ENCODE assay signal across 14 cellular contexts in the genomic region with DNA sequence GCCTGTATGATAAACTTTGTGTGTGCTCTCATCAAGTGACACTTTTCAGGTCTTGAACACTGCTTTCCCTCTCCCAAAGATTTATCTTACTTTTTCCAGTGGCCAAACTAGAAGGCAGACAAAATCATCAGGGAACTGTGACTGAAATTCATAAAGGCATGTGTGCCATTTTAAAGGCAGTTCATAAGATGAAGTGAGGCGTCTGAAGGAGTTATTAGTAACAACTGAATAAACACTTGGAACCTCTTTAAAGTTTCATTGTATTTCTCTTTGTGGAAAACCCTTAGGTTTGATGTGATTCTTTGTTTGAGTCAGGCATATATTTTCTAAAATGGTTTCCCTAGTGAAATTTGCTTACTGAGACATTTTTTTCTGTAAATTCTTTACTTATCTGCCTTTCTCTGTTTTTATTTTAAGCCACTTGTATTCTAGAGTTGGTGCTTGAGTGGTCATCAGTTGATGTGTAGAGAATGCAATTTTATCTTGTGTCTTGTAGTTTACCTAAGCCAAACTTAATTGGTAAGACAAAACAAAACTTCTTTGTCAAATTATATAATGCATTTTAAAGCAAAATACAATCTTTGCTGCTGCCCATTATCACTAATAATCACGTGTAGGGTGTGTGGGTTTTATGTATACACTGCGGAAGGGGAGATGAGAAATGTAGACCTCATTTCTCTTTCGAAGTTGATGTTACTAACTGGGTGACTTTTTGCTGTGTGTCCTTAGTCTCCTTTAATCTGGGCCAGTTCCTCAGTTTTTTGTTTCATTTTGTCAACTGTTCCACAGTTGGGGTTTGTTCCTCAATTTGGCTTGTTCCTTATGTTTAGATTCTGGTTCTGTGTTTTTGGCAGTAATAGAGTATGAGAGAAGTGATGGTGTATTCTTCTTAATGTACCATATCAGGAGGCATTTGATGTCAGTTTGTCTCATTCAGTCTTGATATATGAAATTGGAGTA. TPM values are rescaled to one million over a fixed set of nuclear protein-coding genes. Genes with fewer than 3 reads are reported as not detected.
DNase-seq lines count a peak whose midpoint lies in the region; ATAC-seq and TF ChIP-seq lines count a peak whose summit lies in the region.
"Had no signal": no experiment of that assay in that cellular context is flagged by ENCODE, and none has a peak within 500 bp of the region (broad histone marks: within the 10 kb centered on the region; RNA-seq: fewer than 3 reads in every experiment).

No MANE protein-coding gene starts in this region.

- H3K4me3 Mint-ChIP-seq in WTC11 (no peak overlapping the region), nephron (no peak overlapping the region)
- H3K4me3 Mint-ChIP-seq: activated T-cell treated with anti-CD3 and anti-CD28 coated beads, Interleukin-2, amount 50 U/mL, for 4 hours had no signal

- DNase-seq in DMS53 (lab: John Stamatoyannopoulos, UW) (peak; percentile 28), DMS53 treated with DMSO at 0.1 percent for 48 hours (lab: John Stamatoyannopoulos, UW; ENCODE audit: unreplicated experiment) (no peak), KBM-7 (peak; percentile 44), WTC11 (ENCODE audit: low spot score) (no peak), RPMI8226 (no peak)
- DNase-seq: activated T-cell treated with anti-CD3 and anti-CD28 coated beads, Interleukin-2, amount 50 U/mL, for 4 hours; amniotic stem cell; cortex of kidney; hypothalamus; NCI-H524 treated with DMSO at 0.1 percent for 48 hours; testis had no signal

- no peak for TF ChIP-seq CTCF in WTC11 (IDR thresholded peaks at IDR 0.05)
- no peak for TF ChIP-seq CTCF in nephron (IDR thresholded peaks at IDR 0.05; ENCODE audit: unreplicated experiment in 3 of 3)

- peaks cover 66% of the 10 kb centered on the region for H3K4me1 Mint-ChIP-seq in WTC11
- H3K4me1 Mint-ChIP-seq in nephron: peaks cover 39% of the 10 kb centered on the region

- H3K36me3 Mint-ChIP-seq in WTC11: no peaks in the 10 kb centered on the region
- no peaks in the 10 kb centered on the region for H3K36me3 Mint-ChIP-seq in nephron (ENCODE audit: low read depth)

- peak overlapping the region; percentile 81 for H3K27ac Mint-ChIP-seq in WTC11
- H3K27ac Mint-ChIP-seq in nephron: peak overlapping the region; percentile 12 to 69 (median 31)

- CTCF ChIA-PET in WTC11 (lab: Charles Lee): no interaction called here

- ATAC-seq in WTC11 (no peak), GM21737 (IDR thresholded peaks at IDR 0.05; ENCODE audit: unreplicated experiment) (no peak), HG03378 (IDR thresholded peaks at IDR 0.05; ENCODE audit: unreplicated experiment) (no peak)
- ATAC-seq: activated T-cell treated with anti-CD3 and anti-CD28 coated beads, Interleukin-2, amount 50 U/mL, for 4 hours had no signal

- POLR2A ChIA-PET in WTC11 (lab: Charles Lee): no interaction called here

- no peaks in the 10 kb centered on the region for H3K27me3 Mint-ChIP-seq in WTC11 (ENCODE audit: low read depth)
- no peaks in the 10 kb centered on the region for H3K27me3 Mint-ChIP-seq in nephron (ENCODE audit: low read depth)

- no peaks in the 10 kb centered on the region for H3K9me3 Mint-ChIP-seq in WTC11
- H3K9me3 Mint-ChIP-seq in nephron: no peaks in the 10 kb centered on the region
- H3K9me3 Mint-ChIP-seq: activated T-cell treated with anti-CD3 and anti-CD28 coated beads, Interleukin-2, amount 50 U/mL, for 4 hours had no signal

- in situ Hi-C loops in KBM-7 (cut with MboI; ENCODE audit: low pct_unique_long_range_greater_than_20kb, low sequenced_read_pairs): no loop called here

TF ChIP-seq in WTC11, 78 proteins besides CTCF, POLR2A, EP300 and RAD21:
- TF ChIP-seq E2F5 (CRISPR knock-in tag; IDR thresholded peaks at IDR 0.05) (no peak), NR1H2 (CRISPR knock-in tag; IDR thresholded peaks at IDR 0.05) (no peak), ZBTB43 (CRISPR knock-in tag; IDR thresholded peaks at IDR 0.05) (no peak), ZNF232 (CRISPR knock-in tag; IDR thresholded peaks at IDR 0.05) (no peak), ZNF317 (CRISPR knock-in tag; IDR thresholded peaks at IDR 0.05; ENCODE audit: borderline replicate concordance, low read depth) (no peak), ZNF671 (CRISPR knock-in tag; IDR thresholded peaks at IDR 0.05) (no peak), NFYB (CRISPR knock-in tag; conservative IDR thresholded peaks at IDR 0.05; ENCODE audit: low read depth) (no peak), OVOL2 (CRISPR knock-in tag; IDR thresholded peaks at IDR 0.05; ENCODE audit: borderline replicate concordance) (no peak), ZNF121 (CRISPR knock-in tag; IDR thresholded peaks at IDR 0.05) (no peak), ATF1 (CRISPR knock-in tag; IDR thresholded peaks at IDR 0.05) (no peak), ZNF138 (CRISPR knock-in tag; conservative IDR thresholded peaks at IDR 0.05) (no peak)
- TF ChIP-seq, protein P1, sequence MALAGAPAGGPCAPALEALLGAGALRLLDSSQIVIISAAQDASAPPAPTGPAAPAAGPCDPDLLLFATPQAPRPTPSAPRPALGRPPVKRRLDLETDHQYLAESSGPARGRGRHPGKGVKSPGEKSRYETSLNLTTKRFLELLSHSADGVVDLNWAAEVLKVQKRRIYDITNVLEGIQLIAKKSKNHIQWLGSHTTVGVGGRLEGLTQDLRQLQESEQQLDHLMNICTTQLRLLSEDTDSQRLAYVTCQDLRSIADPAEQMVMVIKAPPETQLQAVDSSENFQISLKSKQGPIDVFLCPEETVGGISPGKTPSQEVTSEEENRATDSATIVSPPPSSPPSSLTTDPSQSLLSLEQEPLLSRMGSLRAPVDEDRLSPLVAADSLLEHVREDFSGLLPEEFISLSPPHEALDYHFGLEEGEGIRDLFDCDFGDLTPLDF (CRISPR knock-in tag; IDR thresholded peaks at IDR 0.05): no peak
- TF ChIP-seq, protein P2, sequence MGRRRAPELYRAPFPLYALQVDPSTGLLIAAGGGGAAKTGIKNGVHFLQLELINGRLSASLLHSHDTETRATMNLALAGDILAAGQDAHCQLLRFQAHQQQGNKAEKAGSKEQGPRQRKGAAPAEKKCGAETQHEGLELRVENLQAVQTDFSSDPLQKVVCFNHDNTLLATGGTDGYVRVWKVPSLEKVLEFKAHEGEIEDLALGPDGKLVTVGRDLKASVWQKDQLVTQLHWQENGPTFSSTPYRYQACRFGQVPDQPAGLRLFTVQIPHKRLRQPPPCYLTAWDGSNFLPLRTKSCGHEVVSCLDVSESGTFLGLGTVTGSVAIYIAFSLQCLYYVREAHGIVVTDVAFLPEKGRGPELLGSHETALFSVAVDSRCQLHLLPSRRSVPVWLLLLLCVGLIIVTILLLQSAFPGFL (CRISPR knock-in tag; IDR thresholded peaks at IDR 0.05; ENCODE audit: borderline replicate concordance): no peak

RNA-seq across cellular contexts. Expression of gene RBPJ, which starts 56.8 kb away (rescaled TPM):
- total RNA-seq in WTC11 (2021): 163 to 167 TPM (median 163 TPM) in 3 replicates

Comparison
In these comparisons a context has a peak if more than half of its experiments do, and no peak if none do; other contexts are left out.
1. DNase-seq: peak in DMS53 (single experiment) and KBM-7 (single experiment); none in DMS53 treated with DMSO at 0.1 percent for 48 hours (single experiment), WTC11 (single experiment) and RPMI8226 (single experiment).